Comparison of ENCODE assay signal across 8 cellular contexts in genomic region chr2:202912342-202912804, GRCh38. TPM values are rescaled to one million over a fixed set of nuclear protein-coding genes. Genes with fewer than 3 reads are reported as not detected.
DNase-seq lines count a peak whose midpoint lies in the region; ATAC-seq, FAIRE-seq and TF ChIP-seq lines count a peak whose summit lies in the region.
"Not testable (repeated sequence)": the region's sequence is repeated elsewhere in the genome, so short reads cannot be mapped to it uniquely, and the experiment has no call there.

No MANE protein-coding gene starts in this region.

- H3K4me1 ChIP-seq in iPS DF 6.9 (ENCODE audit: control insufficient read depth, insufficient read depth, low read length); aorta (ENCODE audit: control insufficient read depth in 1 of 2, insufficient read depth in 2 of 2, low read length in 2 of 2): not testable (repeated sequence)

- WGBS in iPS DF 6.9 (ENCODE audit: insufficient coverage, insufficient read length): no CpG with 5 or more reads among the region's 41 CpGs
- WGBS in aorta, 2 donors: 0% methylated on average over 1 to 19 of the region's 41 CpGs

- DNase-seq in HFF-Myc (ENCODE audit: extremely low read depth, low read depth); bronchial epithelial cell (ENCODE audit: low read depth); iPS DF 6.9 (ENCODE audit: low read depth, low spot score); osteocyte (ENCODE audit: extremely low spot score, unreplicated experiment): not testable (repeated sequence)
- DNase-seq in aorta: peak in 1 of 2 donors; percentile 60

- ATAC-seq in GM18520 (IDR thresholded peaks at IDR 0.05; ENCODE audit: unreplicated experiment) (peak; percentile 32), HG03571 (IDR thresholded peaks at IDR 0.05; ENCODE audit: unreplicated experiment) (peak; percentile 43), aorta (ENCODE audit: low FRiP score) (peak; percentile 90)
- ATAC-seq in activated CD4-positive, CD25-positive, alpha-beta regulatory T cell treated with anti-CD3 and anti-CD28 coated beads, Interleukin-2, amount 50 U/mL, for 24 hours: peak; percentile 54 to 58

- not testable (repeated sequence) for H3K36me3 ChIP-seq in bronchial epithelial cell (ENCODE audit: control insufficient read depth, insufficient read depth, low read length); iPS DF 6.9 (ENCODE audit: control insufficient read depth, insufficient read depth, low read length); aorta (ENCODE audit: control insufficient read depth in 1 of 2, insufficient read depth in 2 of 2, low read length in 1 of 2)

- peaks cover 21% of the 10 kb centered on the region for H3K4me1 Mint-ChIP-seq in osteocyte (ENCODE audit: unreplicated experiment)

- H3K27me3 ChIP-seq in bronchial epithelial cell (ENCODE audit: control insufficient read depth, insufficient read depth, low read length); iPS DF 6.9 (ENCODE audit: control insufficient read depth, insufficient read depth, low read length); aorta (ENCODE audit: control insufficient read depth in 1 of 2, insufficient read depth in 2 of 2, low read length in 1 of 2): not testable (repeated sequence)

- not testable (repeated sequence) for H3K9me3 ChIP-seq in iPS DF 6.9 (ENCODE audit: control insufficient read depth, insufficient read depth, low read length); aorta (ENCODE audit: control insufficient read depth, low read length)

- not testable (repeated sequence) for H3K27me3 Mint-ChIP-seq in osteocyte (ENCODE audit: unreplicated experiment)

- H3K27ac ChIP-seq in iPS DF 6.9 (ENCODE audit: low read length): not testable (repeated sequence)
- H3K27ac ChIP-seq in aorta (ENCODE audit: low read depth in 1 of 2, low read length in 2 of 2): peak overlapping the region in 1 of 2 donors; percentile 79

- intact Hi-C loops in aorta (cut with DNase I): loop anchor here (5.0 to 10.0 kb wide), 3 partner anchors 102 to 325 kb away; partner anchors contain the start of genes CYP20A1 (in 1 of the 2) and NBEAL1 (in 1 of the 2)

- H3K36me3 Mint-ChIP-seq in osteocyte (ENCODE audit: unreplicated experiment): not testable (repeated sequence)

- not testable (repeated sequence) for TF ChIP-seq CTCF in HFF-Myc (IDR thresholded peaks at IDR 0.05; ENCODE audit: low read depth, low read length, missing control alignments); bronchial epithelial cell (IDR thresholded peaks at IDR 0.05; ENCODE audit: insufficient read depth, low read length, severe bottlenecking); osteocyte (IDR thresholded peaks at IDR 0.05)

- peak overlapping the region; percentile 98 for H3K4me3 Mint-ChIP-seq in osteocyte (ENCODE audit: unreplicated experiment)

- FAIRE-seq in bronchial epithelial cell (lab: Jason Lieb, UNC): not testable (repeated sequence)

- H3K4me3 ChIP-seq in HFF-Myc (replicated peaks; ENCODE audit: low read depth, low read length) (peak overlapping the region; percentile 75), bronchial epithelial cell (ENCODE audit: low read depth, low read length) (peak overlapping the region; percentile 48), iPS DF 6.9 (ENCODE audit: low read length) (peak overlapping the region; percentile 90; the same call in 1 of the 2 replicates), aorta (ENCODE audit: low read length in 2 of 2) (peak overlapping the region; percentile 79 to 99)

- peak overlapping the region; percentile 98 for H3K27ac Mint-ChIP-seq in osteocyte (ENCODE audit: unreplicated experiment)

- not testable (repeated sequence) for H3K9me3 Mint-ChIP-seq in osteocyte (ENCODE audit: unreplicated experiment)

RNA-seq across cellular contexts. Expression of gene CARF, which starts 0.3 kb away (rescaled TPM):
- 2.4 and 3.2 TPM in 2 replicates for total RNA-seq in bronchial epithelial cell
- 16.6 and 17.0 TPM in 2 replicates for total RNA-seq in osteocyte
- 10 to 100 TPM in 1 of 2 donors, 1 to 10 TPM in 1; 8.8 to 14.4 TPM for total RNA-seq in aorta
- polyA plus RNA-seq in aorta: 1 to 10 TPM; 1.3 to 4.6 TPM

RNA-seq across cellular contexts. Expression of gene WDR12, which starts 0.9 kb away (rescaled TPM):
- 19.5 and 55.0 TPM in 2 replicates for total RNA-seq in bronchial epithelial cell
- total RNA-seq in osteocyte: 47.9 and 49.3 TPM in 2 replicates
- total RNA-seq in aorta: 10 to 100 TPM; 19.7 to 25.2 TPM
- 1 to 10 TPM; 4.3 to 5.4 TPM for polyA plus RNA-seq in aorta

RNA-seq across cellular contexts. Expression of gene ICA1L, which starts 40.8 kb away (rescaled TPM):
- total RNA-seq in bronchial epithelial cell: 1.6 and 2.3 TPM in 2 replicates
- total RNA-seq in osteocyte: 4.9 and 6.5 TPM in 2 replicates
- total RNA-seq in aorta: 10 to 100 TPM in 1 of 2 donors, 1 to 10 TPM in 1; 7.7 to 10.3 TPM
- polyA plus RNA-seq in aorta: 1 to 10 TPM; 4.8 to 8.4 TPM

Comparison
In these comparisons a context has a peak if more than half of its experiments do, and no peak if none do; other contexts are left out.
1. ATAC-seq: peak in every context shown above with its lines; median percentile 90 in aorta; 56 in activated CD4-positive, CD25-positive, alpha-beta regulatory T cell treated with anti-CD3 and anti-CD28 coated beads, Interleukin-2, amount 50 U/mL, for 24 hours; 43 in HG03571; 32 in GM18520.